In genomic region chr7:44154703-44155102, GRCh38 we compare ENCODE assay signal across 20 cellular contexts. TPM values are rescaled to one million over a fixed set of nuclear protein-coding genes. Genes with fewer than 3 reads are reported as not detected.
"Had no signal": no experiment of that assay in that cellular context is flagged by ENCODE, and none has a peak within 500 bp of the region (broad histone marks: within the 10 kb centered on the region; RNA-seq: fewer than 3 reads in every experiment).

No MANE protein-coding gene starts in this region.

- H3K27me3 ChIP-seq: ascending aorta, hepatocyte, left lung, neural progenitor cell, tibial nerve, vagina had no signal

- DNase-seq: activated B cell treated with CpG ODN at 0.5 μM for 24 hours; activated CD4-positive, alpha-beta T cell treated with anti-CD3 and anti-CD28 coated beads, Interleukin-2, amount 10 ng/mL, durations not matched to agents 7 days and 5 days; activated naive CD4-positive, alpha-beta T cell treated with Interleukin-2 at 50 U/mL for 16 hours; left lung; mammary epithelial cell; naive B cell; stimulated activated CD4-positive, alpha-beta T cell treated with anti-CD3 and anti-CD28 coated beads, Interleukin-15, amount 100 ng/mL, for 24 hours; stimulated activated CD4-positive, alpha-beta T cell treated with anti-CD3 and anti-CD28 coated beads, Interleukin-4, amount 100 ng/mL, for 24 hours; stimulated activated naive CD4-positive, alpha-beta T cell treated with Interleukin-2 at 50 U/mL for 16 hours; T-helper 2 cell had no signal

- H3K4me1 ChIP-seq: ascending aorta, left lung, tibial nerve had no signal

- H3K4me3 ChIP-seq: ascending aorta, hepatocyte, left lung, neural progenitor cell, tibial nerve, vagina had no signal

- H3K27ac ChIP-seq: ascending aorta, hepatocyte, left lung, neural progenitor cell, parathyroid adenoma, tibial nerve, vagina had no signal

- H3K9me3 ChIP-seq: ascending aorta, left lung, tibial nerve, vagina had no signal

- ATAC-seq: esophagus mucosa, left lung had no signal

RNA-seq across cellular contexts. Expression of gene MYL7, which starts 13.6 kb away (rescaled TPM):
- total RNA-seq: activated B cell treated with CpG ODN at 0.5 μM for 24 hours; activated CD4-positive, alpha-beta T cell treated with anti-CD3 and anti-CD28 coated beads, Interleukin-2, amount 10 ng/mL, durations not matched to agents 7 days and 5 days; activated T-helper 1 cell treated with anti-CD3 and anti-CD28 coated beads, Interleukin-12 subunit alpha, Interleukin-12 subunit beta, Interleukin-2, Interleukin-4 antibody, amounts not matched to agents 30 ng/mL and 10 ng/mL and 1 ng/mL, durations not matched to agents 14 hours and 24 hours and 36 hours; ascending aorta; esophagus mucosa; mononuclear cell; tibial nerve; vagina had no signal

RNA-seq across cellular contexts. Expression of gene GCK, which starts 34.5 kb away (rescaled TPM):
- total RNA-seq: activated CD4-positive, alpha-beta T cell treated with anti-CD3 and anti-CD28 coated beads, Interleukin-2, amount 10 ng/mL, durations not matched to agents 7 days and 5 days; esophagus mucosa; mammary epithelial cell had no signal
- polyA plus RNA-seq: keratinocyte, mammary epithelial cell had no signal
